1 cellular context compared by ENCODE assay signal in genomic region chr9:133837644-133838597, GRCh38.
TF ChIP-seq lines count a peak whose summit lies in the region.

No MANE protein-coding gene starts in this region.

TF ChIP-seq in HEK293, 187 proteins besides CTCF, POLR2A, EP300 and RAD21:
- TF ChIP-seq MZF1 (tag by site-specific recombination; IDR thresholded peaks at IDR 0.05; ENCODE audit: borderline replicate concordance) (peak; percentile 55; the same call in 1 of the 2 replicates), EGR2 (tag by site-specific recombination; IDR thresholded peaks at IDR 0.05; ENCODE audit: low read depth) (peak; percentile 55; the same call in 1 of the 2 replicates), ZFHX2 (tag by site-specific recombination; conservative IDR thresholded peaks at IDR 0.05) (peak; percentile 81), ZNF433 (tag by site-specific recombination; IDR thresholded peaks at IDR 0.05; ENCODE audit: low read depth) (no peak), ZNF449 (tag by site-specific recombination; IDR thresholded peaks at IDR 0.05) (peak; percentile 24; the same call in 1 of the 2 replicates), KLF9 (tag by site-specific recombination; IDR thresholded peaks at IDR 0.05; ENCODE audit: low read depth) (no peak)
